ENCODE assay signal across 3 cellular contexts in the genomic region with DNA sequence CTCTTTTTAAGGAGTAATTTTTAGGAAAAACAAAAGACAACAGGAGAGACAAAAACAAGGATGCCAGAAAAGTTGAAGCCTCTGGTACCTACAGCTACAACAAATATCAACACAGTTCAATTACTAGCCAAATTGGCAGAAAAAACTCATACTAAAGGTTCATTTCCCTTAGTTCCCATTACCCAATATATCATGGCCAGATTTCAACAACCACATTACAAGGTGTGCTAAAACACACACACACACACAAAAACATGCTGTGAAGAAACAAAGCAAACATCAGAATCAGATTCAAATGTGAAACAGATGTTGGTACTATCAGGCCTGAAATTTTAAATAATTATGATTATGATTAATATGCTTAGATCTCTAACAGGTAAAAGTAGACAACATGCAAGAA.
TF ChIP-seq lines count a peak whose summit lies in the region.

No MANE protein-coding gene starts in this region.

TF ChIP-seq in liver, 16 proteins besides CTCF, POLR2A, EP300 and RAD21 (continued from another document):
- TF ChIP-seq, protein P1, sequence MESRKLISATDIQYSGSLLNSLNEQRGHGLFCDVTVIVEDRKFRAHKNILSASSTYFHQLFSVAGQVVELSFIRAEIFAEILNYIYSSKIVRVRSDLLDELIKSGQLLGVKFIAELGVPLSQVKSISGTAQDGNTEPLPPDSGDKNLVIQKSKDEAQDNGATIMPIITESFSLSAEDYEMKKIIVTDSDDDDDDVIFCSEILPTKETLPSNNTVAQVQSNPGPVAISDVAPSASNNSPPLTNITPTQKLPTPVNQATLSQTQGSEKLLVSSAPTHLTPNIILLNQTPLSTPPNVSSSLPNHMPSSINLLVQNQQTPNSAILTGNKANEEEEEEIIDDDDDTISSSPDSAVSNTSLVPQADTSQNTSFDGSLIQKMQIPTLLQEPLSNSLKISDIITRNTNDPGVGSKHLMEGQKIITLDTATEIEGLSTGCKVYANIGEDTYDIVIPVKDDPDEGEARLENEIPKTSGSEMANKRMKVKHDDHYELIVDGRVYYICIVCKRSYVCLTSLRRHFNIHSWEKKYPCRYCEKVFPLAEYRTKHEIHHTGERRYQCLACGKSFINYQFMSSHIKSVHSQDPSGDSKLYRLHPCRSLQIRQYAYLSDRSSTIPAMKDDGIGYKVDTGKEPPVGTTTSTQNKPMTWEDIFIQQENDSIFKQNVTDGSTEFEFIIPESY (IDR thresholded peaks at IDR 0.05), result peak; percentile 52
- TF ChIP-seq, protein P2, sequence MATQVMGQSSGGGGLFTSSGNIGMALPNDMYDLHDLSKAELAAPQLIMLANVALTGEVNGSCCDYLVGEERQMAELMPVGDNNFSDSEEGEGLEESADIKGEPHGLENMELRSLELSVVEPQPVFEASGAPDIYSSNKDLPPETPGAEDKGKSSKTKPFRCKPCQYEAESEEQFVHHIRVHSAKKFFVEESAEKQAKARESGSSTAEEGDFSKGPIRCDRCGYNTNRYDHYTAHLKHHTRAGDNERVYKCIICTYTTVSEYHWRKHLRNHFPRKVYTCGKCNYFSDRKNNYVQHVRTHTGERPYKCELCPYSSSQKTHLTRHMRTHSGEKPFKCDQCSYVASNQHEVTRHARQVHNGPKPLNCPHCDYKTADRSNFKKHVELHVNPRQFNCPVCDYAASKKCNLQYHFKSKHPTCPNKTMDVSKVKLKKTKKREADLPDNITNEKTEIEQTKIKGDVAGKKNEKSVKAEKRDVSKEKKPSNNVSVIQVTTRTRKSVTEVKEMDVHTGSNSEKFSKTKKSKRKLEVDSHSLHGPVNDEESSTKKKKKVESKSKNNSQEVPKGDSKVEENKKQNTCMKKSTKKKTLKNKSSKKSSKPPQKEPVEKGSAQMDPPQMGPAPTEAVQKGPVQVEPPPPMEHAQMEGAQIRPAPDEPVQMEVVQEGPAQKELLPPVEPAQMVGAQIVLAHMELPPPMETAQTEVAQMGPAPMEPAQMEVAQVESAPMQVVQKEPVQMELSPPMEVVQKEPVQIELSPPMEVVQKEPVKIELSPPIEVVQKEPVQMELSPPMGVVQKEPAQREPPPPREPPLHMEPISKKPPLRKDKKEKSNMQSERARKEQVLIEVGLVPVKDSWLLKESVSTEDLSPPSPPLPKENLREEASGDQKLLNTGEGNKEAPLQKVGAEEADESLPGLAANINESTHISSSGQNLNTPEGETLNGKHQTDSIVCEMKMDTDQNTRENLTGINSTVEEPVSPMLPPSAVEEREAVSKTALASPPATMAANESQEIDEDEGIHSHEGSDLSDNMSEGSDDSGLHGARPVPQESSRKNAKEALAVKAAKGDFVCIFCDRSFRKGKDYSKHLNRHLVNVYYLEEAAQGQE (IDR thresholded peaks at IDR 0.05), result peak; percentile 29
- no peak for TF ChIP-seq NR2F2 (IDR thresholded peaks at IDR 0.05)
- TF ChIP-seq GABPA (IDR thresholded peaks at IDR 0.05 in 1 of 2, conservative IDR thresholded peaks at IDR 0.05 in 1 of 2), result no peak
- peak; percentile 83 to 84 for TF ChIP-seq RXRA (IDR thresholded peaks at IDR 0.05)
- peak; percentile 64 for TF ChIP-seq YY1 (IDR thresholded peaks at IDR 0.05)
- TF ChIP-seq EGR1 (IDR thresholded peaks at IDR 0.05; ENCODE audit: low read depth in 2 of 2), result peak in 1 of 2 donors; percentile 21
- peak; percentile 64 for TF ChIP-seq SP1 (IDR thresholded peaks at IDR 0.05)
- peak; percentile 63 for TF ChIP-seq FOXA1 (IDR thresholded peaks at IDR 0.05)
- peak in 1 of 2 donors; percentile 34 for TF ChIP-seq JUND (IDR thresholded peaks at IDR 0.05)
- peak; percentile 29 for TF ChIP-seq HNF4G (IDR thresholded peaks at IDR 0.05)
- TF ChIP-seq, protein P3, sequence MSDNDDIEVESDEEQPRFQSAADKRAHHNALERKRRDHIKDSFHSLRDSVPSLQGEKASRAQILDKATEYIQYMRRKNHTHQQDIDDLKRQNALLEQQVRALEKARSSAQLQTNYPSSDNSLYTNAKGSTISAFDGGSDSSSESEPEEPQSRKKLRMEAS (IDR thresholded peaks at IDR 0.05), result peak; percentile 59

TF ChIP-seq in HepG2, 621 proteins besides CTCF, POLR2A, EP300 and RAD21 (continued from another document):
- TF ChIP-seq, protein P4, sequence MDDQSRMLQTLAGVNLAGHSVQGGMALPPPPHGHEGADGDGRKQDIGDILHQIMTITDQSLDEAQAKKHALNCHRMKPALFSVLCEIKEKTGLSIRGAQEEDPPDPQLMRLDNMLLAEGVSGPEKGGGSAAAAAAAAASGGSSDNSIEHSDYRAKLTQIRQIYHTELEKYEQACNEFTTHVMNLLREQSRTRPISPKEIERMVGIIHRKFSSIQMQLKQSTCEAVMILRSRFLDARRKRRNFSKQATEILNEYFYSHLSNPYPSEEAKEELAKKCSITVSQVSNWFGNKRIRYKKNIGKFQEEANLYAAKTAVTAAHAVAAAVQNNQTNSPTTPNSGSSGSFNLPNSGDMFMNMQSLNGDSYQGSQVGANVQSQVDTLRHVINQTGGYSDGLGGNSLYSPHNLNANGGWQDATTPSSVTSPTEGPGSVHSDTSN (CRISPR knock-in tag; IDR thresholded peaks at IDR 0.05; ENCODE audit: borderline replicate concordance), result no peak
- TF ChIP-seq ZNF3 (CRISPR knock-in tag; IDR thresholded peaks at IDR 0.05) (no peak), ZNF251 (CRISPR knock-in tag; IDR thresholded peaks at IDR 0.05) (no peak), ZNF747 (CRISPR knock-in tag; IDR thresholded peaks at IDR 0.05; ENCODE audit: borderline replicate concordance) (no peak), MIER2 (CRISPR knock-in tag; IDR thresholded peaks at IDR 0.05) (no peak), ZNF773 (CRISPR knock-in tag; IDR thresholded peaks at IDR 0.05; ENCODE audit: borderline replicate concordance) (no peak), KLF6 (CRISPR knock-in tag; IDR thresholded peaks at IDR 0.05) (no peak), ZNF382 (CRISPR knock-in tag; IDR thresholded peaks at IDR 0.05; ENCODE audit: borderline replicate concordance) (no peak), ZNF34 (CRISPR knock-in tag; IDR thresholded peaks at IDR 0.05; ENCODE audit: borderline replicate concordance) (no peak), BHLHE40 (IDR thresholded peaks at IDR 0.05; ENCODE audit: low read length) (no peak)
- TF ChIP-seq, protein P5, sequence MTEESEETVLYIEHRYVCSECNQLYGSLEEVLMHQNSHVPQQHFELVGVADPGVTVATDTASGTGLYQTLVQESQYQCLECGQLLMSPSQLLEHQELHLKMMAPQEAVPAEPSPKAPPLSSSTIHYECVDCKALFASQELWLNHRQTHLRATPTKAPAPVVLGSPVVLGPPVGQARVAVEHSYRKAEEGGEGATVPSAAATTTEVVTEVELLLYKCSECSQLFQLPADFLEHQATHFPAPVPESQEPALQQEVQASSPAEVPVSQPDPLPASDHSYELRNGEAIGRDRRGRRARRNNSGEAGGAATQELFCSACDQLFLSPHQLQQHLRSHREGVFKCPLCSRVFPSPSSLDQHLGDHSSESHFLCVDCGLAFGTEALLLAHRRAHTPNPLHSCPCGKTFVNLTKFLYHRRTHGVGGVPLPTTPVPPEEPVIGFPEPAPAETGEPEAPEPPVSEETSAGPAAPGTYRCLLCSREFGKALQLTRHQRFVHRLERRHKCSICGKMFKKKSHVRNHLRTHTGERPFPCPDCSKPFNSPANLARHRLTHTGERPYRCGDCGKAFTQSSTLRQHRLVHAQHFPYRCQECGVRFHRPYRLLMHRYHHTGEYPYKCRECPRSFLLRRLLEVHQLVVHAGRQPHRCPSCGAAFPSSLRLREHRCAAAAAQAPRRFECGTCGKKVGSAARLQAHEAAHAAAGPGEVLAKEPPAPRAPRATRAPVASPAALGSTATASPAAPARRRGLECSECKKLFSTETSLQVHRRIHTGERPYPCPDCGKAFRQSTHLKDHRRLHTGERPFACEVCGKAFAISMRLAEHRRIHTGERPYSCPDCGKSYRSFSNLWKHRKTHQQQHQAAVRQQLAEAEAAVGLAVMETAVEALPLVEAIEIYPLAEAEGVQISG (CRISPR knock-in tag; IDR thresholded peaks at IDR 0.05), result no peak

TF ChIP-seq in neural cell, 6 proteins besides CTCF, POLR2A, EP300 and RAD21 (continued from another document):
- TF ChIP-seq, protein P2 (IDR thresholded peaks at IDR 0.05; ENCODE audit: borderline replicate concordance), result no peak
- no peak for TF ChIP-seq TAF1 (IDR thresholded peaks at IDR 0.05; ENCODE audit: low read depth)
